ENCODE assay signal across 15 cellular contexts in genomic region chr3:1677576-1678164, GRCh38.
"Had no signal": no experiment of that assay in that cellular context is flagged by ENCODE, and none has a peak within 500 bp of the region (broad histone marks: within the 10 kb centered on the region; RNA-seq: fewer than 3 reads in every experiment).

No MANE protein-coding gene starts in this region.

- ATAC-seq: esophagus mucosa; left ventricle myocardium superior; naive thymus-derived CD4-positive, alpha-beta T cell; sciatic nerve; stimulated activated memory B cell treated with anti-CD40 and anti-IgM and Interleukin-4, amounts not matched to agents 10 μg/mL and 1 μg/mL and 100 μg/mL, for 72 hours; upper lobe of right lung had no signal

- H3K9me3 ChIP-seq: breast epithelium, ovary, upper lobe of right lung had no signal

- H3K4me3 ChIP-seq: breast epithelium, ovary, upper lobe of right lung had no signal

- H3K4me1 ChIP-seq: breast epithelium, upper lobe of right lung had no signal

- DNase-seq: activated CD4-positive, alpha-beta T cell treated with anti-CD3 and anti-CD28 coated beads, Interleukin-2, amount 50 U/mL, for 4 hours; activated gamma-delta T cell; cerebellar nuclear complex; cortex of kidney; effector CD4-positive, alpha-beta T cell; left ventricle myocardium superior; mesenchymal stem cell; naive thymus-derived CD4-positive, alpha-beta T cell; ovary; stimulated activated CD4-positive, alpha-beta T cell treated with anti-CD3 and anti-CD28 coated beads, Interleukin-4, amount 100 ng/mL, for 4 hours; upper lobe of right lung had no signal

- H3K36me3 ChIP-seq: breast epithelium, ovary, upper lobe of right lung had no signal

- H3K27ac ChIP-seq: breast epithelium, ovary, upper lobe of right lung had no signal

- H3K27me3 ChIP-seq: breast epithelium, ovary, upper lobe of right lung had no signal
